In genomic region chr11:63705526-63705925, GRCh38 we compare ENCODE assay signal across 21 cellular contexts. TPM values are rescaled to one million over a fixed set of nuclear protein-coding genes. Genes with fewer than 3 reads are reported as not detected.
DNase-seq lines count a peak whose midpoint lies in the region; ATAC-seq, FAIRE-seq and TF ChIP-seq lines count a peak whose summit lies in the region.
"Had no signal": no experiment of that assay in that cellular context is flagged by ENCODE, and none has a peak within 500 bp of the region (broad histone marks: within the 10 kb centered on the region; RNA-seq: fewer than 3 reads in every experiment).

No MANE protein-coding gene starts in this region.

- H3K9me1 ChIP-seq in K562 (ENCODE audit: control insufficient read depth, insufficient read depth, low read length), result no peaks in the 10 kb centered on the region

- H2AFZ ChIP-seq in K562 (ENCODE audit: low read depth, low read length), result no peak overlapping the region

- H3K9me3 ChIP-seq in K562 (replicated peaks; ENCODE audit: control insufficient read depth, insufficient read depth, low read depth, low read length), result no peaks in the 10 kb centered on the region
- H3K9me3 ChIP-seq: Peyer's patch had no signal

- H3K9me3 Mint-ChIP-seq in glutamatergic neuron (ENCODE audit: unreplicated experiment), result peaks cover 2% of the 10 kb centered on the region

- TF ChIP-seq CTCF in K562 (IDR thresholded peaks at IDR 0.05 in 2 of 3, conservative IDR thresholded peaks at IDR 0.05 in 1 of 3; ENCODE audit: insufficient read depth in 2 of 3, low read depth in 1 of 3, low read length in 3 of 3) (no peak), glutamatergic neuron (IDR thresholded peaks at IDR 0.05; ENCODE audit: partially characterized antibody, unreplicated experiment) (no peak)

- CTCF ChIA-PET in K562 (lab: Yijun Ruan, JAX; ENCODE audit: low intra/inter-chr PET ratio), result no interaction called here

- no peak overlapping the region for H3K4me3 ChIP-seq in K562
- H3K4me3 ChIP-seq: Peyer's patch had no signal

- no peaks in the 10 kb centered on the region for H3K27me3 ChIP-seq in K562 (ENCODE audit: control insufficient read depth in 2 of 2, insufficient read depth in 2 of 2, low read length in 2 of 2)
- H3K27me3 ChIP-seq: Peyer's patch had no signal

- no peak overlapping the region; a peak in 1 of 4 replicates for H3K9ac ChIP-seq in K562 (ENCODE audit: insufficient read depth in 1 of 2, low read depth in 2 of 2, low read length in 2 of 2)

- no peak for TF ChIP-seq RAD21 in K562 (CRISPR knock-in tag; conservative IDR thresholded peaks at IDR 0.05 in 1 of 2, IDR thresholded peaks at IDR 0.05 in 1 of 2)

- peaks cover 7% of the 10 kb centered on the region; the same call in 1 of the 3 replicates for H3K36me3 ChIP-seq in K562 (ENCODE audit: control insufficient read depth, insufficient read depth, low read length)
- H3K36me3 ChIP-seq: Peyer's patch had no signal

- no peak for ATAC-seq in K562
- no peak for ATAC-seq in HG03378 (IDR thresholded peaks at IDR 0.05; ENCODE audit: unreplicated experiment)

- no peak for TF ChIP-seq EP300 in K562 (IDR thresholded peaks at IDR 0.05; ENCODE audit: low read length)

- no TSS peak for BruUV-seq in K562 (replicated peaks; lab: Mats Ljungman, UMichigan)

- in situ Hi-C loops in K562 (cut with MboI), result no loop called here

- peaks cover 6% of the 10 kb centered on the region for H4K20me1 ChIP-seq in K562 (replicated peaks; ENCODE audit: control insufficient read depth, insufficient read depth, low read length)

- H3K4me1 Mint-ChIP-seq in glutamatergic neuron (ENCODE audit: low read depth, unreplicated experiment), result peaks cover 5% of the 10 kb centered on the region

- 64% methylated on average over 2 of the region's 2 CpGs for WGBS in K562 (ENCODE audit: insufficient coverage, low coverage, missing lambda C conversion rate)

- no peak overlapping the region for H3K27ac Mint-ChIP-seq in glutamatergic neuron (ENCODE audit: unreplicated experiment)

- no peaks in the 10 kb centered on the region for H3K27me3 Mint-ChIP-seq in glutamatergic neuron (ENCODE audit: unreplicated experiment)

- no peak overlapping the region for H3K4me3 Mint-ChIP-seq in glutamatergic neuron (ENCODE audit: unreplicated experiment)

- H3K4me2 ChIP-seq in K562 (ENCODE audit: insufficient read depth, low read length), result no peak overlapping the region

- no peak for TF ChIP-seq POLR2A in GM12891 (IDR thresholded peaks at IDR 0.05; ENCODE audit: low read depth, low read length)
- no peak for TF ChIP-seq POLR2A in K562 (conservative IDR thresholded peaks at IDR 0.05)

- no peak for DNase-seq in GM12891 (ENCODE audit: insufficient read length, low spot score)
- no peak for DNase-seq in K562 (ENCODE audit: extremely low read depth in 1 of 4, low spot score in 3 of 4)
- peak; percentile 48 for DNase-seq in inferior parietal cortex (ENCODE audit: extremely low spot score)
- DNase-seq in pons (ENCODE audit: low spot score), result peak; percentile 86
- DNase-seq in activated CD4-positive, CD25-positive, alpha-beta regulatory T cell treated with anti-CD3 and anti-CD28 coated beads, Interleukin-2, amount 50 U/mL, for 72 hours, result no peak
- DNase-seq in glutamatergic neuron, result no peak
- no peak for DNase-seq in NCI-H146 (lab: John Stamatoyannopoulos, UW)
- DNase-seq: COR-L47, DMS153, EL, HCEC 1CT, NCI-H1694, NCI-H2107, NCI-H345, NCI-H69, Peyer's patch, Right ventricle myocardium superior had no signal

- H3K4me1 ChIP-seq in K562 (replicated peaks in 1 of 2; ENCODE audit: control insufficient read depth in 2 of 2, insufficient read depth in 2 of 2, low read length in 2 of 2), result peaks cover 0 to 6% of the 10 kb centered on the region in 2 experiments; a peak in 2 of 5 replicates

- no peak overlapping the region for H3K27ac ChIP-seq in K562 (ENCODE audit: extremely low read depth, low read depth, low read length)
- H3K27ac ChIP-seq: C4-2B, Peyer's patch had no signal

- POLR2A ChIA-PET in K562 (lab: Yijun Ruan, JAX), result interaction anchor here (1.2 to 1.8 kb wide), 2 partner anchors 10 to 23 kb away, joined by 4 to 8 read pairs; no protein-coding TSS in a partner anchor

- peak; percentile 9 for FAIRE-seq in GM12891 (lab: Jason Lieb, UNC)
- FAIRE-seq in K562 (lab: Jason Lieb, UNC), result peak; percentile 42
- FAIRE-seq: A204.1, HTR-8/SVneo had no signal

- intact Hi-C loops in K562 (cut with micrococcal nuclease), result no loop called here

- H3K79me2 ChIP-seq in K562 (ENCODE audit: control insufficient read depth, insufficient read depth, low read length), result peaks cover 79% of the 10 kb centered on the region

- H3K36me3 Mint-ChIP-seq in glutamatergic neuron (ENCODE audit: unreplicated experiment), result no peaks in the 10 kb centered on the region

TF ChIP-seq in GM12891, 5 proteins besides CTCF, POLR2A, EP300 and RAD21:
- no peak for TF ChIP-seq POLR2AphosphoS5 (IDR thresholded peaks at IDR 0.05; ENCODE audit: low read depth, low read length)
- TF ChIP-seq POU2F2 (IDR thresholded peaks at IDR 0.05; ENCODE audit: low read depth, low read length), result no peak
- TF ChIP-seq TAF1 (IDR thresholded peaks at IDR 0.05; ENCODE audit: low read depth, low read length), result no peak
- no peak for TF ChIP-seq PAX5 (IDR thresholded peaks at IDR 0.05; ENCODE audit: insufficient read depth, low read length, severe bottlenecking)
- TF ChIP-seq SPI1 (IDR thresholded peaks at IDR 0.05; ENCODE audit: low read depth, low read length), result no peak

TF ChIP-seq in K562, 482 proteins besides CTCF, POLR2A, EP300 and RAD21 (continues in another document):
- TF ChIP-seq XRCC4 (IDR thresholded peaks at IDR 0.05; ENCODE audit: extremely low read depth, insufficient read depth, insufficient read length), result no peak
- TF ChIP-seq, protein P1, sequence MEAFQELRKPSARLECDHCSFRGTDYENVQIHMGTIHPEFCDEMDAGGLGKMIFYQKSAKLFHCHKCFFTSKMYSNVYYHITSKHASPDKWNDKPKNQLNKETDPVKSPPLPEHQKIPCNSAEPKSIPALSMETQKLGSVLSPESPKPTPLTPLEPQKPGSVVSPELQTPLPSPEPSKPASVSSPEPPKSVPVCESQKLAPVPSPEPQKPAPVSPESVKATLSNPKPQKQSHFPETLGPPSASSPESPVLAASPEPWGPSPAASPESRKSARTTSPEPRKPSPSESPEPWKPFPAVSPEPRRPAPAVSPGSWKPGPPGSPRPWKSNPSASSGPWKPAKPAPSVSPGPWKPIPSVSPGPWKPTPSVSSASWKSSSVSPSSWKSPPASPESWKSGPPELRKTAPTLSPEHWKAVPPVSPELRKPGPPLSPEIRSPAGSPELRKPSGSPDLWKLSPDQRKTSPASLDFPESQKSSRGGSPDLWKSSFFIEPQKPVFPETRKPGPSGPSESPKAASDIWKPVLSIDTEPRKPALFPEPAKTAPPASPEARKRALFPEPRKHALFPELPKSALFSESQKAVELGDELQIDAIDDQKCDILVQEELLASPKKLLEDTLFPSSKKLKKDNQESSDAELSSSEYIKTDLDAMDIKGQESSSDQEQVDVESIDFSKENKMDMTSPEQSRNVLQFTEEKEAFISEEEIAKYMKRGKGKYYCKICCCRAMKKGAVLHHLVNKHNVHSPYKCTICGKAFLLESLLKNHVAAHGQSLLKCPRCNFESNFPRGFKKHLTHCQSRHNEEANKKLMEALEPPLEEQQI (IDR thresholded peaks at IDR 0.05), result no peak
- TF ChIP-seq MCM5 (IDR thresholded peaks at IDR 0.05; ENCODE audit: low read depth), result no peak

RNA-seq across cellular contexts. Expression of gene RTN3, which starts 24.2 kb away (rescaled TPM):
- 33.7 TPM for polyA plus RNA-seq in GM12891 (2012; ENCODE audit: low read depth, missing spikeins)
- 98.9 and 173 TPM in 2 replicates for total RNA-seq in K562 (2011; cell fraction: chromatin; rRNA removed; ENCODE audit: low replicate concordance)
- total RNA-seq in K562 (2011; cell fraction: nucleolus; rRNA removed), result 135 and 137 TPM in 2 replicates
- total RNA-seq in K562 (2011; cell fraction: nucleoplasm; rRNA removed), result 196 and 286 TPM in 2 replicates
- total RNA-seq in K562 (2014; rRNA removed) (45.0 and 52.4 TPM in 2 replicates), K562 (2014; rRNA removed; fragmentation: Illumina TruSeq; extraction: Trizol) (93.5 and 103 TPM in 2 replicates), K562 (2015; rRNA removed; fragmentation: Illumina TruSeq; extraction: Trizol) (90.1 and 94.9 TPM in 2 replicates), K562 (2021) (124 TPM in 2 replicates), glutamatergic neuron (ENCODE audit: unreplicated experiment) (338 TPM)
- polyA plus RNA-seq in K562 (2011; rRNA removed) (101 and 127 TPM in 2 replicates), K562 (2014; fragmentation: Illumina TruSeq; extraction: Trizol) (142 and 169 TPM in 2 replicates), K562 (2014; fragmentation: Nextera tagmentation; extraction: Ambion mirVana) (10 to 100 TPM; 41.6 to 44.3 TPM), K562 (2014; rRNA removed) (86.9 and 93.3 TPM in 2 replicates)
- polyA plus RNA-seq in K562 (2011; cell fraction: cytosol; rRNA removed), result 93.3 and 96.3 TPM in 2 replicates
- 24.6 and 38.7 TPM in 2 replicates for polyA plus RNA-seq in K562 (2011; cell fraction: nucleus; rRNA removed)
- polyA plus RNA-seq in K562 (2012), result 106 and 280 TPM in 2 replicates
- polyA minus RNA-seq in K562 (2011; rRNA and poly(A)+ RNA removed), result 152 and 166 TPM in 2 replicates
- polyA minus RNA-seq in K562 (2011; cell fraction: cytosol; rRNA and poly(A)+ RNA removed), result 76.1 and 86.1 TPM in 2 replicates
- 13.7 and 24.4 TPM in 2 replicates for polyA minus RNA-seq in K562 (2011; cell fraction: nucleus; rRNA and poly(A)+ RNA removed)

RNA-seq across cellular contexts. Expression of gene ATL3, which starts 34.4 kb away (rescaled TPM):
- polyA plus RNA-seq in GM12891 (2012; ENCODE audit: low read depth, missing spikeins), result 8.0 TPM
- 24.6 and 32.2 TPM in 2 replicates for total RNA-seq in K562 (2011; cell fraction: chromatin; rRNA removed; ENCODE audit: low replicate concordance)
- 11.0 and 12.6 TPM in 2 replicates for total RNA-seq in K562 (2011; cell fraction: nucleolus; rRNA removed)
- 17.3 and 26.3 TPM in 2 replicates for total RNA-seq in K562 (2011; cell fraction: nucleoplasm; rRNA removed)
- total RNA-seq in K562 (2014; rRNA removed) (13.8 and 18.2 TPM in 2 replicates), K562 (2014; rRNA removed; fragmentation: Illumina TruSeq; extraction: Trizol) (34.0 and 42.0 TPM in 2 replicates), K562 (2015; rRNA removed; fragmentation: Illumina TruSeq; extraction: Trizol) (21.3 and 22.4 TPM in 2 replicates), K562 (2021) (39.8 and 41.4 TPM in 2 replicates), glutamatergic neuron (ENCODE audit: unreplicated experiment) (9.4 TPM)
- polyA plus RNA-seq in K562 (2011; rRNA removed) (22.9 and 34.5 TPM in 2 replicates), K562 (2014; fragmentation: Illumina TruSeq; extraction: Trizol) (23.9 and 24.3 TPM in 2 replicates), K562 (2014; fragmentation: Nextera tagmentation; extraction: Ambion mirVana) (10 to 100 TPM; 23.5 to 34.2 TPM), K562 (2014; rRNA removed) (22.2 and 22.5 TPM in 2 replicates)
- polyA plus RNA-seq in K562 (2011; cell fraction: cytosol; rRNA removed), result 18.1 and 18.7 TPM in 2 replicates
- 8.4 and 12.2 TPM in 2 replicates for polyA plus RNA-seq in K562 (2011; cell fraction: nucleus; rRNA removed)
- polyA plus RNA-seq in K562 (2012), result 13.8 and 15.5 TPM in 2 replicates
- 36.5 and 40.6 TPM in 2 replicates for polyA minus RNA-seq in K562 (2011; rRNA and poly(A)+ RNA removed)
- polyA minus RNA-seq in K562 (2011; cell fraction: cytosol; rRNA and poly(A)+ RNA removed), result 17.2 and 19.7 TPM in 2 replicates
- polyA minus RNA-seq in K562 (2011; cell fraction: nucleus; rRNA and poly(A)+ RNA removed), result 4.3 and 8.0 TPM in 2 replicates

Comparison
In these comparisons a context has a peak if more than half of its experiments do, and no peak if none do; other contexts are left out.
1. DNase-seq: peak in inferior parietal cortex (single experiment) and pons (single experiment); none in GM12891 (single experiment), K562 (0 of 4), activated CD4-positive, CD25-positive, alpha-beta regulatory T cell treated with anti-CD3 and anti-CD28 coated beads, Interleukin-2, amount 50 U/mL, for 72 hours (single experiment), glutamatergic neuron (single experiment) and NCI-H146 (single experiment).